10 cellular contexts compared by ENCODE assay signal in genomic region chr11:115581871-115582639, GRCh38.
DNase-seq lines count a peak whose midpoint lies in the region; ATAC-seq and TF ChIP-seq lines count a peak whose summit lies in the region.
"Had no signal": no experiment of that assay in that cellular context is flagged by ENCODE, and none has a peak within 500 bp of the region (broad histone marks: within the 10 kb centered on the region; RNA-seq: fewer than 3 reads in every experiment).

No MANE protein-coding gene starts in this region.

- no peak for ATAC-seq in stimulated activated naive CD8-positive, alpha-beta T cell treated with anti-CD3 and anti-CD28 coated beads, Interleukin-15, Interleukin-2, amounts not matched to agents 100 U/mL and 50 U/mL, for 24 hours

- H3K4me3 ChIP-seq in BE2C (ENCODE audit: low read depth, low read length): peak overlapping the region; percentile 55

- CTCF ChIA-PET in RWPE1 (lab: Yijun Ruan, JAX): no interaction called here

- no peaks in the 10 kb centered on the region for H3K36me3 ChIP-seq in BE2C

- peak overlapping the region; percentile 12; the same call in 1 of the 2 replicates for H3K27ac ChIP-seq in RWPE1

- peak; percentile 61 for TF ChIP-seq CTCF in BE2C (IDR thresholded peaks at IDR 0.05; ENCODE audit: low read depth, low read length)
- TF ChIP-seq CTCF in RWPE1 (conservative IDR thresholded peaks at IDR 0.05; ENCODE audit: low read depth): no peak

- H3K4me1 ChIP-seq in BE2C: peaks cover 38% of the 10 kb centered on the region

- H3K9me3 ChIP-seq in BE2C: no peaks in the 10 kb centered on the region

- no peaks in the 10 kb centered on the region for H3K27me3 ChIP-seq in BE2C

- DNase-seq in BE2C (peak; percentile 78), NCI-H1092 (lab: John Stamatoyannopoulos, UW) (peak; percentile 49), RWPE1 (ENCODE audit: low spot score) (peak; percentile 20), kidney tubule cell (ENCODE audit: low spot score) (peak; percentile 28), GDM1 (lab: John Stamatoyannopoulos, UW) (no peak), amniotic stem cell (lab: John Stamatoyannopoulos, UW) (no peak)
- no peak for DNase-seq in stimulated activated naive CD4-positive, alpha-beta T cell treated with Interleukin-2 at 50 U/mL for 16 hours (lab: John Stamatoyannopoulos, UW)
- no peak for DNase-seq in stimulated activated naive CD8-positive, alpha-beta T cell treated with anti-CD3 and anti-CD28 coated beads, Interleukin-15, Interleukin-2, amounts not matched to agents 100 U/mL and 50 U/mL, for 24 hours
- DNase-seq: activated CD8-positive, alpha-beta memory T cell treated with anti-CD3 and anti-CD28 coated beads, Interleukin-2, amount 50 U/mL, for 4 hours; mesenchymal stem cell had no signal

- POLR2A ChIA-PET in RWPE1 (lab: Yijun Ruan, JAX; ENCODE audit: low non-redundant PET): no interaction called here

Comparison
In these comparisons a context has a peak if more than half of its experiments do, and no peak if none do; other contexts are left out.
1. DNase-seq: peak in BE2C (single experiment), NCI-H1092 (single experiment), RWPE1 (single experiment) and kidney tubule cell (single experiment); none in stimulated activated naive CD4-positive, alpha-beta T cell treated with Interleukin-2 at 50 U/mL for 16 hours (single experiment), stimulated activated naive CD8-positive, alpha-beta T cell treated with anti-CD3 and anti-CD28 coated beads, Interleukin-15, Interleukin-2, amounts not matched to agents 100 U/mL and 50 U/mL, for 24 hours (single experiment), GDM1 (single experiment) and amniotic stem cell (single experiment).